ENCODE assay signal across 16 cellular contexts in genomic region chr14:54809767-54810166, GRCh38.
"Had no signal": no experiment of that assay in that cellular context is flagged by ENCODE, and none has a peak within 500 bp of the region (broad histone marks: within the 10 kb centered on the region; RNA-seq: fewer than 3 reads in every experiment).

No MANE protein-coding gene starts in this region.

- DNase-seq: activated CD4-positive, CD25-positive, alpha-beta regulatory T cell; activated CD8-positive, alpha-beta memory T cell treated with anti-CD3 and anti-CD28 coated beads, Interleukin-2, amount 50 U/mL, for 48 hours; activated naive CD4-positive, alpha-beta T cell; activated naive CD8-positive, alpha-beta T cell treated with anti-CD3 and anti-CD28 coated beads, Interleukin-2, amount 50 U/mL, for 24 hours; endodermal cell; gastrocnemius medialis; heart left ventricle; immature natural killer cell; mesenchymal stem cell; naive thymus-derived CD8-positive, alpha-beta T cell; stimulated activated CD4-positive, alpha-beta T cell treated with anti-CD3 and anti-CD28 coated beads, Interleukin-4, amount 100 ng/mL, for 1 hour; stimulated activated CD8-positive, alpha-beta memory T cell treated with anti-CD3 and anti-CD28 coated beads, Interleukin-4, amount 100 ng/mL, for 48 hours; stimulated activated naive CD8-positive, alpha-beta T cell treated with anti-CD3 and anti-CD28 coated beads, Interleukin-15, Interleukin-2, amounts not matched to agents 100 U/mL and 50 U/mL, for 24 hours had no signal

- H3K4me3 Mint-ChIP-seq: activated naive CD8-positive, alpha-beta T cell treated with anti-CD3 and anti-CD28 coated beads, Interleukin-2, amount 50 U/mL, for 24 hours; activated T-helper 1 cell treated with anti-CD3 and anti-CD28 coated beads, Interleukin-12 subunit alpha, Interleukin-12 subunit beta, Interleukin-2, Interleukin-4 antibody, amounts not matched to agents 30 ng/mL and 10 ng/mL and 1 ng/mL, durations not matched to agents 14 hours and 24 hours and 36 hours; endodermal cell; immature natural killer cell; naive thymus-derived CD8-positive, alpha-beta T cell; T-helper 2 cell treated with Interferon-gamma antibody and Interleukin-4, amounts not matched to agents 5 μg/mL and 100 μg/mL, for 36 hours; type B pancreatic cell had no signal

- H3K4me3 ChIP-seq: gastrocnemius medialis, heart left ventricle had no signal

- H3K9me3 Mint-ChIP-seq: activated naive CD8-positive, alpha-beta T cell treated with anti-CD3 and anti-CD28 coated beads, Interleukin-2, amount 50 U/mL, for 24 hours; activated T-helper 1 cell treated with anti-CD3 and anti-CD28 coated beads, Interleukin-12 subunit alpha, Interleukin-12 subunit beta, Interleukin-2, Interleukin-4 antibody, amounts not matched to agents 30 ng/mL and 10 ng/mL and 1 ng/mL, durations not matched to agents 14 hours and 24 hours and 36 hours; endodermal cell; immature natural killer cell; naive thymus-derived CD8-positive, alpha-beta T cell; T-helper 2 cell treated with Interferon-gamma antibody and Interleukin-4, amounts not matched to agents 5 μg/mL and 100 μg/mL, for 36 hours; type B pancreatic cell had no signal

- H3K36me3 Mint-ChIP-seq: naive thymus-derived CD8-positive, alpha-beta T cell; type B pancreatic cell had no signal

- ATAC-seq: activated naive CD8-positive, alpha-beta T cell treated with anti-CD3 and anti-CD28 coated beads, Interleukin-2, amount 50 U/mL, for 24 hours; gastrocnemius medialis; heart left ventricle; naive thymus-derived CD8-positive, alpha-beta T cell; stimulated activated naive CD8-positive, alpha-beta T cell treated with anti-CD3 and anti-CD28 coated beads, Interleukin-15, Interleukin-2, amounts not matched to agents 100 U/mL and 50 U/mL, for 24 hours had no signal

- H3K27ac Mint-ChIP-seq: activated naive CD8-positive, alpha-beta T cell treated with anti-CD3 and anti-CD28 coated beads, Interleukin-2, amount 50 U/mL, for 24 hours; activated T-helper 1 cell treated with anti-CD3 and anti-CD28 coated beads, Interleukin-12 subunit alpha, Interleukin-12 subunit beta, Interleukin-2, Interleukin-4 antibody, amounts not matched to agents 30 ng/mL and 10 ng/mL and 1 ng/mL, durations not matched to agents 14 hours and 24 hours and 36 hours; endodermal cell; immature natural killer cell; naive thymus-derived CD8-positive, alpha-beta T cell; T-helper 2 cell treated with Interferon-gamma antibody and Interleukin-4, amounts not matched to agents 5 μg/mL and 100 μg/mL, for 36 hours; type B pancreatic cell had no signal
